Comparison of ENCODE assay signal across 8 cellular contexts in genomic region chr18:45967007-45967706, GRCh38. TPM values are rescaled to one million over a fixed set of nuclear protein-coding genes. Genes with fewer than 3 reads are reported as not detected.
DNase-seq lines count a peak whose midpoint lies in the region; ATAC-seq and TF ChIP-seq lines count a peak whose summit lies in the region.

Gene EPG5 (minus strand): TSS chr18:45967329. CDS start chr18:45967239, 90 bp downstream.

- POLR2A ChIA-PET in CD4-positive, alpha-beta T cell (lab: Charles Lee), result no interaction called here

- peaks cover 2 to 13% (median 10%) of the 10 kb centered on the region in 4 donors for H3K4me1 ChIP-seq in liver (ENCODE audit: control insufficient read depth in 4 of 4, insufficient read depth in 4 of 4, low read length in 3 of 4)

- H3K36me3 ChIP-seq in liver (ENCODE audit: control insufficient read depth in 4 of 4, insufficient read depth in 3 of 4, low read depth in 1 of 4, low read length in 3 of 4), result no peaks in the 10 kb centered on the region

- CTCF ChIA-PET in CD4-positive, alpha-beta T cell (lab: Charles Lee), result interaction anchor here (0.6 kb wide), 1 partner anchor 98 kb away, joined by 4 read pairs; no protein-coding TSS in a partner anchor

- H3K4me3 Mint-ChIP-seq in CD4-positive, alpha-beta T cell, result peak within 1 kb of the TSS; percentile 99

- no peaks in the 10 kb centered on the region for H3K27me3 ChIP-seq in CD4-positive, alpha-beta T cell (ENCODE audit: control insufficient read depth, insufficient read depth, low read length)
- H3K27me3 ChIP-seq in dorsolateral prefrontal cortex (no peaks in the 10 kb centered on the region), liver (ENCODE audit: control insufficient read depth in 4 of 4, insufficient read depth in 4 of 4, low read length in 3 of 4) (no peaks in the 10 kb centered on the region)

- H3K9me3 ChIP-seq in CD4-positive, alpha-beta T cell (ENCODE audit: control insufficient read depth, low read length), result no peaks in the 10 kb centered on the region
- H3K9me3 ChIP-seq in liver (ENCODE audit: control insufficient read depth in 4 of 4, low read length in 3 of 4), result no peaks in the 10 kb centered on the region

- under 1% methylated on average over 50 of the region's 50 CpGs for WGBS in liver

- no peaks in the 10 kb centered on the region for H3K27me3 Mint-ChIP-seq in CD4-positive, alpha-beta T cell

- ATAC-seq in CD4-positive, alpha-beta T cell (ENCODE audit: poor library complexity), result peak; percentile 92
- ATAC-seq in GM19452 (IDR thresholded peaks at IDR 0.05; ENCODE audit: unreplicated experiment) (peak; percentile 93), HG03575 (IDR thresholded peaks at IDR 0.05; ENCODE audit: extremely low read depth, insufficient number of reproducible peaks, low FRiP score, unreplicated experiment) (peak; percentile 77)

- H3K9me3 Mint-ChIP-seq in CD4-positive, alpha-beta T cell, result no peaks in the 10 kb centered on the region

- peaks cover 50% of the 10 kb centered on the region for H3K4me1 Mint-ChIP-seq in CD4-positive, alpha-beta T cell (ENCODE audit: low read depth)

- peak; percentile 80 to 89 (median 86) for DNase-seq in CD4-positive, alpha-beta T cell
- DNase-seq in NCI-H82 (lab: John Stamatoyannopoulos, UW), result peak; percentile 95
- peak; percentile 95 to 96 for DNase-seq in activated CD4-positive, alpha-beta T cell treated with anti-CD3 and anti-CD28 coated beads, Interleukin-2, amount 50 U/mL, for 48 hours
- peak; percentile 85 to 97 (median 95) for DNase-seq in dorsolateral prefrontal cortex
- peak; percentile 92 for DNase-seq in stimulated activated CD4-positive, alpha-beta T cell treated with anti-CD3 and anti-CD28 coated beads, Interleukin-4, amount 100 ng/mL, for 1 hour

- no peak for TF ChIP-seq RAD21 in liver (IDR thresholded peaks at IDR 0.05)

- peak within 1 kb of the TSS; percentile 68 for H3K27ac ChIP-seq in CD4-positive, alpha-beta T cell (ENCODE audit: low read depth, low read length)
- peak within 1 kb of the TSS in 47 of 59 donors; percentile 8 to 87 (median 65) for H3K27ac ChIP-seq in dorsolateral prefrontal cortex
- H3K27ac ChIP-seq in liver (ENCODE audit: low read depth in 1 of 2, low read length in 2 of 2), result peak within 1 kb of the TSS; percentile 72 to 89

- no peak for TF ChIP-seq CTCF in CD4-positive, alpha-beta T cell (IDR thresholded peaks at IDR 0.05)
- peak in 31 of 56 donors; percentile 3 to 53 (median 29) for TF ChIP-seq CTCF in dorsolateral prefrontal cortex (IDR thresholded peaks at IDR 0.05 in 54 of 56, conservative IDR thresholded peaks at IDR 0.05 in 2 of 56; ENCODE audit: low read depth in 1 of 56, partially characterized antibody in 56 of 56)
- no peak for TF ChIP-seq CTCF in liver (IDR thresholded peaks at IDR 0.05; ENCODE audit: low read depth, low read length, missing input control)

- peaks cover 30% of the 10 kb centered on the region for H3K36me3 Mint-ChIP-seq in CD4-positive, alpha-beta T cell (ENCODE audit: low read depth)

- peak within 1 kb of the TSS; percentile 86 for H3K27ac Mint-ChIP-seq in CD4-positive, alpha-beta T cell

- intact Hi-C loops in CD4-positive, alpha-beta T cell (cut with DNase I, micrococcal nuclease), result loop anchor here (2.0 kb wide), 2 partner anchors 106 to 130 kb away; partner anchors contain the start of gene PSTPIP2 (in 1 of the 2)
- intact Hi-C loops in dorsolateral prefrontal cortex (cut with DNase I), result loop anchor here in 1 of 2 donors (10.0 kb wide), 1 partner anchor 108 kb away; the partner anchor contains the start of gene PSTPIP2

- H3K4me3 ChIP-seq in dorsolateral prefrontal cortex (peak within 1 kb of the TSS; percentile 69 to 99 (median 90)), liver (ENCODE audit: low read depth in 1 of 3, low read length in 3 of 3) (peak within 1 kb of the TSS; percentile 81 to 100 (median 90))

- H3K9ac ChIP-seq in liver (ENCODE audit: low read depth in 1 of 2, low read length in 2 of 2), result peak within 1 kb of the TSS; percentile 86 to 96

TF ChIP-seq in liver, 16 proteins besides CTCF, POLR2A, EP300 and RAD21:
- TF ChIP-seq MAX (IDR thresholded peaks at IDR 0.05) (peak; percentile 75), REST (IDR thresholded peaks at IDR 0.05) (peak; percentile 41), YY1 (IDR thresholded peaks at IDR 0.05) (peak; percentile 88), EGR1 (IDR thresholded peaks at IDR 0.05; ENCODE audit: low read depth in 2 of 2) (peak in 1 of 2 donors; percentile 39), TAF1 (conservative IDR thresholded peaks at IDR 0.05) (no peak), HNF4A (conservative IDR thresholded peaks at IDR 0.05) (peak; percentile 15 to 52), SP1 (IDR thresholded peaks at IDR 0.05) (peak; percentile 82), ZBTB33 (IDR thresholded peaks at IDR 0.05) (peak; percentile 93), NR2F2 (IDR thresholded peaks at IDR 0.05) (peak; percentile 41), HNF4G (IDR thresholded peaks at IDR 0.05) (no peak), ATF3 (IDR thresholded peaks at IDR 0.05) (no peak), GABPA (IDR thresholded peaks at IDR 0.05 in 1 of 2, conservative IDR thresholded peaks at IDR 0.05 in 1 of 2) (no peak), RXRA (IDR thresholded peaks at IDR 0.05) (peak; percentile 74 to 80), JUND (IDR thresholded peaks at IDR 0.05) (peak in 1 of 2 donors; percentile 50)

RNA-seq across cellular contexts. Expression of gene EPG5, which starts in this region (rescaled TPM):
- total RNA-seq in CD4-positive, alpha-beta T cell, result 10 to 100 TPM; 25.3 to 26.9 TPM
- total RNA-seq in dorsolateral prefrontal cortex (10 to 100 TPM; 33.0 to 67.5 (median 49.2) TPM), liver (10 to 100 TPM; 18.6 to 20.3 TPM)
- 1 to 10 TPM; 3.2 to 3.6 TPM for polyA plus RNA-seq in liver

Comparison
In these comparisons a context has a peak if more than half of its experiments do, and no peak if none do; other contexts are left out.
1. Peak in every context shown above with its lines: DNase-seq, ATAC-seq, H3K4me3 ChIP-seq and H3K27ac ChIP-seq.
2. CTCF ChIP-seq: peak in dorsolateral prefrontal cortex (31 of 56); none in CD4-positive, alpha-beta T cell (single experiment) and liver (single experiment).